ENCODE assay signal across 2 cellular contexts in the genomic region with DNA sequence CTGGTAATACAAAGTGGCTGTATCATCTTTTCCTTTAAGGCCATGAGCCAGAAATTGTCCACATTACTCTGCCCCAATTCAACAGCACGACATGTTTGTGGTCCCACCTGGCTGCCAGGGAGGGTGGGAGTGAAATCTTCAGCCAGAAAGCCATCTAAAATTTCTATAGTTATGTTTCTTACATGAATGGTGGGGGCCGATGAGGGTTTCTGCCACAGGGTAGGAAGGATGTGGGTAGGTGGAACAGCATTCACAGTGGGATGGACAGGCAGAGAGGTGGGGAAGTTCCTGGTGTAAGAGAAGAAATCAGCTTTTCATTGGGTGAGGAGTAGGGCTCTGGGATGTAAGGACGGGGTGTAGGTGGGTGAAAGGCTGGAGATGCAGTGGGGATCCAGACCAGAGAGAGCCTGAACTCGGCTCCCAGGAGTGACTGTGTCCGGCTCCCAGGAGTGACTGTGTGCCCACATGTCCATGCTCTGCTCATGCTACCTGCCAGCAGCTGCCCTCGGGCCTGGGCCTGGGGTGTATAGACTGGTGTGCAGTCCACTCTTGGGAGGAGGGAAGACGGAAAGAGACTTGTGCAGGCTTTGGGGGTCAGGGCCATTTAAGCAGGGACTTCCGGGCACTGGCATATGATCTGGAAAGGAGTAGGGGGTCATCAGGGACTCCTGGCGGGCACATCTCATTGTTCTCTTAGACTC.
TF ChIP-seq lines count a peak whose summit lies in the region.

No MANE protein-coding gene starts in this region.

TF ChIP-seq in A549, 52 proteins besides CTCF, POLR2A, EP300 and RAD21 (continued from another document):
- TF ChIP-seq RFX5 (IDR thresholded peaks at IDR 0.05) (no peak), CEBPB (IDR thresholded peaks at IDR 0.05) (no peak), CHD4 (IDR thresholded peaks at IDR 0.05; ENCODE audit: borderline replicate concordance) (no peak), POLR2AphosphoS2 (conservative IDR thresholded peaks at IDR 0.05; ENCODE audit: low read length) (no peak)

TF ChIP-seq in GM23338, 12 proteins besides CTCF, POLR2A, EP300 and RAD21 (continued from another document):
- TF ChIP-seq, protein P1, sequence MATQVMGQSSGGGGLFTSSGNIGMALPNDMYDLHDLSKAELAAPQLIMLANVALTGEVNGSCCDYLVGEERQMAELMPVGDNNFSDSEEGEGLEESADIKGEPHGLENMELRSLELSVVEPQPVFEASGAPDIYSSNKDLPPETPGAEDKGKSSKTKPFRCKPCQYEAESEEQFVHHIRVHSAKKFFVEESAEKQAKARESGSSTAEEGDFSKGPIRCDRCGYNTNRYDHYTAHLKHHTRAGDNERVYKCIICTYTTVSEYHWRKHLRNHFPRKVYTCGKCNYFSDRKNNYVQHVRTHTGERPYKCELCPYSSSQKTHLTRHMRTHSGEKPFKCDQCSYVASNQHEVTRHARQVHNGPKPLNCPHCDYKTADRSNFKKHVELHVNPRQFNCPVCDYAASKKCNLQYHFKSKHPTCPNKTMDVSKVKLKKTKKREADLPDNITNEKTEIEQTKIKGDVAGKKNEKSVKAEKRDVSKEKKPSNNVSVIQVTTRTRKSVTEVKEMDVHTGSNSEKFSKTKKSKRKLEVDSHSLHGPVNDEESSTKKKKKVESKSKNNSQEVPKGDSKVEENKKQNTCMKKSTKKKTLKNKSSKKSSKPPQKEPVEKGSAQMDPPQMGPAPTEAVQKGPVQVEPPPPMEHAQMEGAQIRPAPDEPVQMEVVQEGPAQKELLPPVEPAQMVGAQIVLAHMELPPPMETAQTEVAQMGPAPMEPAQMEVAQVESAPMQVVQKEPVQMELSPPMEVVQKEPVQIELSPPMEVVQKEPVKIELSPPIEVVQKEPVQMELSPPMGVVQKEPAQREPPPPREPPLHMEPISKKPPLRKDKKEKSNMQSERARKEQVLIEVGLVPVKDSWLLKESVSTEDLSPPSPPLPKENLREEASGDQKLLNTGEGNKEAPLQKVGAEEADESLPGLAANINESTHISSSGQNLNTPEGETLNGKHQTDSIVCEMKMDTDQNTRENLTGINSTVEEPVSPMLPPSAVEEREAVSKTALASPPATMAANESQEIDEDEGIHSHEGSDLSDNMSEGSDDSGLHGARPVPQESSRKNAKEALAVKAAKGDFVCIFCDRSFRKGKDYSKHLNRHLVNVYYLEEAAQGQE (IDR thresholded peaks at IDR 0.05; ENCODE audit: unreplicated experiment), result no peak
- no peak for TF ChIP-seq NANOG (IDR thresholded peaks at IDR 0.05; ENCODE audit: borderline replicate concordance)
- no peak for TF ChIP-seq ZNF331 (CRISPR knock-in tag; IDR thresholded peaks at IDR 0.05; ENCODE audit: low read depth)
- no peak for TF ChIP-seq ZNF462 (CRISPR knock-in tag; IDR thresholded peaks at IDR 0.05)
- TF ChIP-seq ETS1 (IDR thresholded peaks at IDR 0.05), result no peak
- TF ChIP-seq POLR2AphosphoS5 (IDR thresholded peaks at IDR 0.05; ENCODE audit: low read depth), result no peak
- TF ChIP-seq EZH2phosphoT487 (IDR thresholded peaks at IDR 0.05; ENCODE audit: unreplicated experiment), result no peak
- no peak for TF ChIP-seq EZH2 (IDR thresholded peaks at IDR 0.05; ENCODE audit: low read depth, unreplicated experiment)
- no peak for TF ChIP-seq CREB1 (CRISPR knock-in tag; IDR thresholded peaks at IDR 0.05; ENCODE audit: low read depth)
- no peak for TF ChIP-seq JUNB (IDR thresholded peaks at IDR 0.05; ENCODE audit: unreplicated experiment)
